2 cellular contexts compared by ENCODE assay signal in the genomic region with DNA sequence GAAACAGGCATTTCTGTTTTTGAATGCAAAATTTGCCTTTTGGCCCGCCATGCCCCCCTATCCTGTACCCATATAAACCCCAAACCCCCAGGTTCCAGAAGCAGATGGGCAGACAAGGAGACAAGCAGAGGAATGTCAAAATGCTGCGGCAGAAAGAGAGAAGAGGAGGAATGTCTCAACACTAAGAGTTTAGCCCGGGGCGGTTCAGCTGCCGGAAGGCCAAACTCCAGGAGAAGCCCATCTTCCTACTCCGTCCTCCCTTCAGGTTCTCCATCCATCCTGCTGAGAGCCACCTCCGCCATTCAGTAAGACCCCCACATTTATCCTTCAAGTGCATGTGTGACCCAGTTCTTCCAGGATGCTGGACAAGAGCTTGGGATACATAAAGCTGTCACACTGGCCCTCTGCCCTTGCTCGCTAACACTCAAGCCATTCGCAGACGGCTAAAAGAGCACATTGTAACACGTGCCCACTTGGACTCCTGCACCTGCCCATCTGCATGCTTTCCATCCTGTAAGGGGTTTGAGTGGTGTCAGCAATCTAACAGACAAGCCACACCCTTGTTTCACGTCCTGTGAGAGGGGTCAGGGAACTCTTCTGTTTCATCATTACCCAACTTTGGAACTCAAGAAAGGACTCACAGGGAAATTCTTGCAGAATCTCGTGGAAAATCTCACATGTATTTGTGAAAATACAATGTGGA.
TF ChIP-seq lines count a peak whose summit lies in the region.

No MANE protein-coding gene starts in this region.

TF ChIP-seq in GM23338, 12 proteins besides CTCF, POLR2A, EP300 and RAD21 (continues in another document):
- TF ChIP-seq, protein P1, sequence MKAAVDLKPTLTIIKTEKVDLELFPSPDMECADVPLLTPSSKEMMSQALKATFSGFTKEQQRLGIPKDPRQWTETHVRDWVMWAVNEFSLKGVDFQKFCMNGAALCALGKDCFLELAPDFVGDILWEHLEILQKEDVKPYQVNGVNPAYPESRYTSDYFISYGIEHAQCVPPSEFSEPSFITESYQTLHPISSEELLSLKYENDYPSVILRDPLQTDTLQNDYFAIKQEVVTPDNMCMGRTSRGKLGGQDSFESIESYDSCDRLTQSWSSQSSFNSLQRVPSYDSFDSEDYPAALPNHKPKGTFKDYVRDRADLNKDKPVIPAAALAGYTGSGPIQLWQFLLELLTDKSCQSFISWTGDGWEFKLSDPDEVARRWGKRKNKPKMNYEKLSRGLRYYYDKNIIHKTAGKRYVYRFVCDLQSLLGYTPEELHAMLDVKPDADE (IDR thresholded peaks at IDR 0.05): no peak
- TF ChIP-seq STAT1 (IDR thresholded peaks at IDR 0.05; ENCODE audit: unreplicated experiment) (no peak), ZNF114 (CRISPR knock-in tag; IDR thresholded peaks at IDR 0.05) (no peak), EZH2 (IDR thresholded peaks at IDR 0.05; ENCODE audit: low read depth, unreplicated experiment) (no peak), NANOG (IDR thresholded peaks at IDR 0.05; ENCODE audit: borderline replicate concordance) (no peak), POLR2AphosphoS5 (IDR thresholded peaks at IDR 0.05; ENCODE audit: low read depth) (no peak), EZH2phosphoT487 (IDR thresholded peaks at IDR 0.05; ENCODE audit: unreplicated experiment) (no peak), JUNB (IDR thresholded peaks at IDR 0.05; ENCODE audit: unreplicated experiment) (no peak), ZNF331 (CRISPR knock-in tag; IDR thresholded peaks at IDR 0.05; ENCODE audit: low read depth) (no peak), CREB1 (CRISPR knock-in tag; IDR thresholded peaks at IDR 0.05; ENCODE audit: low read depth) (no peak)
- TF ChIP-seq, protein P2, sequence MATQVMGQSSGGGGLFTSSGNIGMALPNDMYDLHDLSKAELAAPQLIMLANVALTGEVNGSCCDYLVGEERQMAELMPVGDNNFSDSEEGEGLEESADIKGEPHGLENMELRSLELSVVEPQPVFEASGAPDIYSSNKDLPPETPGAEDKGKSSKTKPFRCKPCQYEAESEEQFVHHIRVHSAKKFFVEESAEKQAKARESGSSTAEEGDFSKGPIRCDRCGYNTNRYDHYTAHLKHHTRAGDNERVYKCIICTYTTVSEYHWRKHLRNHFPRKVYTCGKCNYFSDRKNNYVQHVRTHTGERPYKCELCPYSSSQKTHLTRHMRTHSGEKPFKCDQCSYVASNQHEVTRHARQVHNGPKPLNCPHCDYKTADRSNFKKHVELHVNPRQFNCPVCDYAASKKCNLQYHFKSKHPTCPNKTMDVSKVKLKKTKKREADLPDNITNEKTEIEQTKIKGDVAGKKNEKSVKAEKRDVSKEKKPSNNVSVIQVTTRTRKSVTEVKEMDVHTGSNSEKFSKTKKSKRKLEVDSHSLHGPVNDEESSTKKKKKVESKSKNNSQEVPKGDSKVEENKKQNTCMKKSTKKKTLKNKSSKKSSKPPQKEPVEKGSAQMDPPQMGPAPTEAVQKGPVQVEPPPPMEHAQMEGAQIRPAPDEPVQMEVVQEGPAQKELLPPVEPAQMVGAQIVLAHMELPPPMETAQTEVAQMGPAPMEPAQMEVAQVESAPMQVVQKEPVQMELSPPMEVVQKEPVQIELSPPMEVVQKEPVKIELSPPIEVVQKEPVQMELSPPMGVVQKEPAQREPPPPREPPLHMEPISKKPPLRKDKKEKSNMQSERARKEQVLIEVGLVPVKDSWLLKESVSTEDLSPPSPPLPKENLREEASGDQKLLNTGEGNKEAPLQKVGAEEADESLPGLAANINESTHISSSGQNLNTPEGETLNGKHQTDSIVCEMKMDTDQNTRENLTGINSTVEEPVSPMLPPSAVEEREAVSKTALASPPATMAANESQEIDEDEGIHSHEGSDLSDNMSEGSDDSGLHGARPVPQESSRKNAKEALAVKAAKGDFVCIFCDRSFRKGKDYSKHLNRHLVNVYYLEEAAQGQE (IDR thresholded peaks at IDR 0.05; ENCODE audit: unreplicated experiment): no peak

TF ChIP-seq in GM12878, 131 proteins besides CTCF, POLR2A, EP300 and RAD21:
- no peak for TF ChIP-seq NR2C2 (IDR thresholded peaks at IDR 0.05; ENCODE audit: borderline replicate concordance, control insufficient read depth, insufficient read length, low read depth)
- TF ChIP-seq FOS (IDR thresholded peaks at IDR 0.05; ENCODE audit: borderline replicate concordance, extremely low read depth, insufficient read length): no peak
- no peak for TF ChIP-seq TCF7 (IDR thresholded peaks at IDR 0.05; ENCODE audit: borderline replicate concordance)
- TF ChIP-seq, protein P2 (IDR thresholded peaks at IDR 0.05; ENCODE audit: low read depth, low read length): no peak
- TF ChIP-seq MEF2A (IDR thresholded peaks at IDR 0.05; ENCODE audit: insufficient read depth, low read depth, low read length): no peak
- TF ChIP-seq EZH2 (IDR thresholded peaks at IDR 0.05; ENCODE audit: borderline replicate concordance, control insufficient read depth, low read depth, low read length): no peak
- no peak for TF ChIP-seq IRF4 (IDR thresholded peaks at IDR 0.05; ENCODE audit: low read depth, low read length)
- TF ChIP-seq, protein P3, sequence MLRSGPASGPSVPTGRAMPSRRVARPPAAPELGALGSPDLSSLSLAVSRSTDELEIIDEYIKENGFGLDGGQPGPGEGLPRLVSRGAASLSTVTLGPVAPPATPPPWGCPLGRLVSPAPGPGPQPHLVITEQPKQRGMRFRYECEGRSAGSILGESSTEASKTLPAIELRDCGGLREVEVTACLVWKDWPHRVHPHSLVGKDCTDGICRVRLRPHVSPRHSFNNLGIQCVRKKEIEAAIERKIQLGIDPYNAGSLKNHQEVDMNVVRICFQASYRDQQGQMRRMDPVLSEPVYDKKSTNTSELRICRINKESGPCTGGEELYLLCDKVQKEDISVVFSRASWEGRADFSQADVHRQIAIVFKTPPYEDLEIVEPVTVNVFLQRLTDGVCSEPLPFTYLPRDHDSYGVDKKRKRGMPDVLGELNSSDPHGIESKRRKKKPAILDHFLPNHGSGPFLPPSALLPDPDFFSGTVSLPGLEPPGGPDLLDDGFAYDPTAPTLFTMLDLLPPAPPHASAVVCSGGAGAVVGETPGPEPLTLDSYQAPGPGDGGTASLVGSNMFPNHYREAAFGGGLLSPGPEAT (IDR thresholded peaks at IDR 0.05; ENCODE audit: low read depth): no peak
- TF ChIP-seq MTA3 (IDR thresholded peaks at IDR 0.05; ENCODE audit: borderline replicate concordance, low read length): no peak
- TF ChIP-seq, protein P4, sequence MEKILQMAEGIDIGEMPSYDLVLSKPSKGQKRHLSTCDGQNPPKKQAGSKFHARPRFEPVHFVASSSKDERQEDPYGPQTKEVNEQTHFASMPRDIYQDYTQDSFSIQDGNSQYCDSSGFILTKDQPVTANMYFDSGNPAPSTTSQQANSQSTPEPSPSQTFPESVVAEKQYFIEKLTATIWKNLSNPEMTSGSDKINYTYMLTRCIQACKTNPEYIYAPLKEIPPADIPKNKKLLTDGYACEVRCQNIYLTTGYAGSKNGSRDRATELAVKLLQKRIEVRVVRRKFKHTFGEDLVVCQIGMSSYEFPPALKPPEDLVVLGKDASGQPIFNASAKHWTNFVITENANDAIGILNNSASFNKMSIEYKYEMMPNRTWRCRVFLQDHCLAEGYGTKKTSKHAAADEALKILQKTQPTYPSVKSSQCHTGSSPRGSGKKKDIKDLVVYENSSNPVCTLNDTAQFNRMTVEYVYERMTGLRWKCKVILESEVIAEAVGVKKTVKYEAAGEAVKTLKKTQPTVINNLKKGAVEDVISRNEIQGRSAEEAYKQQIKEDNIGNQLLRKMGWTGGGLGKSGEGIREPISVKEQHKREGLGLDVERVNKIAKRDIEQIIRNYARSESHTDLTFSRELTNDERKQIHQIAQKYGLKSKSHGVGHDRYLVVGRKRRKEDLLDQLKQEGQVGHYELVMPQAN (conservative IDR thresholded peaks at IDR 0.05): no peak
- no peak for TF ChIP-seq HDAC2 (IDR thresholded peaks at IDR 0.05)
